In the genomic region with DNA sequence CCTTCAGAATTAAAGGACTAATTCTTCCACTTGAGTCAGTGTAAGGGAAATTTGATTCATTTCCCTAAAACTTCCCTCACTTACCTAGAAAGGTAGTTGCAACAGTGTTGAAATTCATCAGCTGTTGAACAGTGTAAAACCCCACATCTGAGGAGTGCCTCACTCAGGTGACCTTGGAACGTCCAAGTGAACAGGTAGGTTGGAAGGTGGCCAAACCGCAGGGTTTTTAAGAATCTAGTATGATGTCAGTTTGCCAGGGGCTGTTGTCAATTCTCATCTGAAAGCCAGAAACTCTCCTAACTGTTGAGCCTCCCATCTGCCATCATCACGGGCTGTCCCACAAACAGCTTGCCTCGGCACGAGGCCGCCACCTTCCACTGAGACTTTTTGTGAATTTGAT, we compare ENCODE assay signal across 18 cellular contexts.
DNase-seq lines count a peak whose midpoint lies in the region; ATAC-seq, FAIRE-seq and TF ChIP-seq lines count a peak whose summit lies in the region.
"Had no signal": no experiment of that assay in that cellular context is flagged by ENCODE, and none has a peak within 500 bp of the region (broad histone marks: within the 10 kb centered on the region; RNA-seq: fewer than 3 reads in every experiment).

No MANE protein-coding gene starts in this region.

- no peak for TF ChIP-seq POLR2A in body of pancreas (IDR thresholded peaks at IDR 0.05)

- no peaks in the 10 kb centered on the region for H3K36me3 Mint-ChIP-seq in endothelial cell (ENCODE audit: low read depth, unreplicated experiment)

- intact Hi-C loops in body of pancreas (cut with DNase I): no loop called here
- intact Hi-C loops in pancreas (cut with DNase I): no loop called here

- no peaks in the 10 kb centered on the region for H3K27me3 ChIP-seq in body of pancreas
- no peaks in the 10 kb centered on the region for H3K27me3 ChIP-seq in pancreas

- H3K4me1 ChIP-seq in body of pancreas (peaks cover 45% of the 10 kb centered on the region), pancreas (peaks cover 6 to 18% (median 10%) of the 10 kb centered on the region in 3 donors)
- H3K4me1 ChIP-seq: parathyroid adenoma had no signal

- H3K4me1 Mint-ChIP-seq in endothelial cell (ENCODE audit: unreplicated experiment): peaks cover 12% of the 10 kb centered on the region

- H3K4me3 ChIP-seq in body of pancreas: no peak overlapping the region
- no peak overlapping the region for H3K4me3 ChIP-seq in pancreas
- H3K4me3 ChIP-seq: SJCRH30, stomach had no signal

- H3K27me3 Mint-ChIP-seq in endothelial cell (ENCODE audit: unreplicated experiment): peaks cover 6% of the 10 kb centered on the region

- H3K36me3 ChIP-seq in body of pancreas (replicated peaks in 1 of 2; ENCODE audit: insufficient read depth in 1 of 2, low read depth in 2 of 2): no peaks in the 10 kb centered on the region
- no peaks in the 10 kb centered on the region for H3K36me3 ChIP-seq in pancreas
- H3K36me3 ChIP-seq: SJCRH30, stomach had no signal

- no peak for FAIRE-seq in pancreas (lab: Jason Lieb, UNC)

- H3K27ac Mint-ChIP-seq in endothelial cell (ENCODE audit: unreplicated experiment): no peak overlapping the region

- ATAC-seq in body of pancreas (peak; percentile 28), pancreas (peak in 3 of 4 donors; percentile 32 to 44 (median 36))
- ATAC-seq: left colon had no signal

- DNase-seq in G401 (ENCODE audit: low spot score): peak; percentile 19
- peak; percentile 86 for DNase-seq in NCI-H2029 (lab: John Stamatoyannopoulos, UW)
- DNase-seq in body of pancreas: peak; percentile 53 to 82 (median 77)
- peak in 5 of 6 donors; percentile 29 to 70 (median 62) for DNase-seq in pancreas
- no peak for DNase-seq in glomerular visceral epithelial cell (ENCODE audit: extremely low spot score)
- DNase-seq in endothelial cell (ENCODE audit: low spot score): no peak
- DNase-seq in stimulated activated naive CD4-positive, alpha-beta T cell treated with Interleukin-2 at 50 U/mL for 16 hours (lab: John Stamatoyannopoulos, UW): no peak
- DNase-seq: activated CD4-positive, CD25-positive, alpha-beta regulatory T cell treated with anti-CD3 and anti-CD28 coated beads, Interleukin-2, amount 50 U/mL, for 72 hours; AML-193; dermis blood vessel endothelial cell; Kasumi-1; left colon; NCI-H1436; SJCRH30; stimulated activated CD4-positive, alpha-beta T cell treated with anti-CD3 and anti-CD28 coated beads, Interleukin-12 subunit alpha, Interleukin-12 subunit beta, amount 100 ng/mL, for 4 hours; stomach; T-helper 9 cell had no signal

- in situ Hi-C loops in G401 (cut with HindIII; ENCODE audit: low sequenced_read_pairs): no loop called here

- no peaks in the 10 kb centered on the region for H3K9me3 Mint-ChIP-seq in endothelial cell (ENCODE audit: unreplicated experiment)

- 64 to 65% methylated on average over 6 of the region's 6 CpGs for whole genome bisulfite sequencing in body of pancreas, 2 donors
- 59 to 63% methylated on average over 6 of the region's 6 CpGs for WGBS in pancreas, 2 donors

- H3K27ac ChIP-seq in body of pancreas (peak overlapping the region in 1 of 4 donors; percentile 27), pancreas (no peak overlapping the region)
- H3K27ac ChIP-seq: parathyroid adenoma, SJCRH30, stomach had no signal

- TF ChIP-seq CTCF in body of pancreas (IDR thresholded peaks at IDR 0.05) (no peak), pancreas (IDR thresholded peaks at IDR 0.05) (no peak), endothelial cell (IDR thresholded peaks at IDR 0.05; ENCODE audit: unreplicated experiment) (no peak)

- no peaks in the 10 kb centered on the region for H3K9me3 ChIP-seq in body of pancreas
- no peaks in the 10 kb centered on the region for H3K9me3 ChIP-seq in pancreas
- H3K9me3 ChIP-seq: SJCRH30, stomach had no signal

- H3K4me3 Mint-ChIP-seq in endothelial cell (ENCODE audit: unreplicated experiment): no peak overlapping the region

Comparison
In these comparisons a context has a peak if more than half of its experiments do, and no peak if none do; other contexts are left out.
1. DNase-seq: peak in G401 (single experiment), NCI-H2029 (single experiment), body of pancreas (4 of 4) and pancreas (5 of 6); none in glomerular visceral epithelial cell (single experiment), endothelial cell (single experiment) and stimulated activated naive CD4-positive, alpha-beta T cell treated with Interleukin-2 at 50 U/mL for 16 hours (single experiment).